Comparison of ENCODE assay signal across 8 cellular contexts in the genomic region with DNA sequence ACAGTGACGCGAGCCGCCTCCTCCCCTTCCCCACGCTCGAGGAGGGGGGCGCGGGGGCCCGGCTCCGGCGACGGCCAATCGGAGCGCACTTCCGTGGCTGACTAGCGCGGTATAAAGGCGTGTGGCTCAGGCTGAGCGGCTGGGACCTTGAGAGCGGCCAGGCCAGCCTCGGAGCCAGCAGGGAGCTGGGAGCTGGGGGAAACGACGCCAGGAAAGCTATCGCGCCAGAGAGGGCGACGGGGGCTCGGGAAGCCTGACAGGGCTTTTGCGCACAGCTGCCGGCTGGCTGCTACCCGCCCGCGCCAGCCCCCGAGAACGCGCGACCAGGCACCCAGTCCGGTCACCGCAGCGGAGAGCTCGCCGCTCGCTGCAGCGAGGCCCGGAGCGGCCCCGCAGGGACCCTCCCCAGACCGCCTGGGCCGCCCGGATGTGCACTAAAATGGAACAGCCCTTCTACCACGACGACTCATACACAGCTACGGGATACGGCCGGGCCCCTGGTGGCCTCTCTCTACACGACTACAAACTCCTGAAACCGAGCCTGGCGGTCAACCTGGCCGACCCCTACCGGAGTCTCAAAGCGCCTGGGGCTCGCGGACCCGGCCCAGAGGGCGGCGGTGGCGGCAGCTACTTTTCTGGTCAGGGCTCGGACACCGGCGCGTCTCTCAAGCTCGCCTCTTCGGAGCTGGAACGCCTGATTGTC. TPM values are rescaled to one million over a fixed set of nuclear protein-coding genes. Genes with fewer than 3 reads are reported as not detected.
A peak's percentile ranks its signal among the peaks of the same experiment; 100 is the strongest.
DNase-seq lines count a peak whose midpoint lies in the region; ATAC-seq, FAIRE-seq and TF ChIP-seq lines count a peak whose summit lies in the region.

Gene JUNB, plus strand, starts transcription at position 142 of the 703 bp plus-strand sequence. Its CDS starts 286 bp downstream, at position 428.

- peak within 1 kb of the TSS; percentile 97 for H3K4me2 ChIP-seq in KMS-11

- no peaks in the 10 kb centered on the region for H4K20me1 ChIP-seq in KMS-11 (ENCODE audit: insufficient read depth)

- peak within 1 kb of the TSS; percentile 45 for H2AFZ ChIP-seq in KMS-11 (ENCODE audit: low read depth)

- peak within 1 kb of the TSS; percentile 97 for H3K27ac Mint-ChIP-seq in activated T-cell treated with anti-CD3 and anti-CD28 coated beads, Interleukin-2, amount 50 U/mL, for 72 hours

- H3K27me3 Mint-ChIP-seq in activated T-cell treated with anti-CD3 and anti-CD28 coated beads, Interleukin-2, amount 50 U/mL, for 72 hours (ENCODE audit: low read depth) = no peaks in the 10 kb centered on the region

- no peaks in the 10 kb centered on the region for H3K9me3 ChIP-seq in muscle layer of duodenum (ENCODE audit: control insufficient read depth in 1 of 2, low read length in 2 of 2)

- TF ChIP-seq CTCF in KMS-11 (conservative IDR thresholded peaks at IDR 0.05; ENCODE audit: low read depth, low read length) = no peak

- H3K27ac ChIP-seq in KMS-11 (peak within 1 kb of the TSS; percentile 93), muscle layer of duodenum (ENCODE audit: low read length) (peak within 1 kb of the TSS; percentile 99)

- H3K4me1 Mint-ChIP-seq in activated T-cell treated with anti-CD3 and anti-CD28 coated beads, Interleukin-2, amount 50 U/mL, for 72 hours (ENCODE audit: low read depth) = peaks cover 43% of the 10 kb centered on the region

- H3K4me3 ChIP-seq in KMS-11 (IDR thresholded peaks at IDR 0.05; ENCODE audit: insufficient read depth, low read depth, low read length) (no peak within 1 kb of the TSS), muscle layer of duodenum (ENCODE audit: low read depth in 1 of 2, low read length in 2 of 2) (peak within 1 kb of the TSS; percentile 68 to 97)

- H3K4me1 ChIP-seq in KMS-11 (ENCODE audit: low read depth, poor library complexity, severe bottlenecking) (peaks cover 50% of the 10 kb centered on the region), muscle layer of duodenum (ENCODE audit: control insufficient read depth in 1 of 2, insufficient read depth in 2 of 2, low read length in 2 of 2) (peaks cover 26 to 27% of the 10 kb centered on the region in 2 donors)

- H3K9me3 Mint-ChIP-seq in activated T-cell treated with anti-CD3 and anti-CD28 coated beads, Interleukin-2, amount 50 U/mL, for 72 hours = no peaks in the 10 kb centered on the region

- DNase-seq in COLO829 (ENCODE audit: low spot score) = peak; percentile 82
- DNase-seq in RCC 7860 (ENCODE audit: low spot score) = peak; percentile 90
- DNase-seq in activated T-cell treated with anti-CD3 and anti-CD28 coated beads, Interleukin-2, amount 50 U/mL, for 72 hours = peak; percentile 98
- peak; percentile 86 for DNase-seq in stimulated activated CD8-positive, alpha-beta memory T cell treated with anti-CD3 and anti-CD28 coated beads, Interleukin-7, amount 100 ng/mL, for 24 hours (ENCODE audit: low read depth)

- H3K36me3 Mint-ChIP-seq in activated T-cell treated with anti-CD3 and anti-CD28 coated beads, Interleukin-2, amount 50 U/mL, for 72 hours (ENCODE audit: insufficient read depth in 2 of 2) = peaks cover 9 to 13% of the 10 kb centered on the region in 2 donors

- ATAC-seq in GM21367 (IDR thresholded peaks at IDR 0.05; ENCODE audit: unreplicated experiment) = peak; percentile 32
- ATAC-seq in activated T-cell treated with anti-CD3 and anti-CD28 coated beads, Interleukin-2, amount 50 U/mL, for 72 hours (replicated peaks in 1 of 2) = peak; percentile 36 to 44
- peak; percentile 49 for ATAC-seq in esophagus mucosa

- H3K4me3 Mint-ChIP-seq in activated T-cell treated with anti-CD3 and anti-CD28 coated beads, Interleukin-2, amount 50 U/mL, for 72 hours = peak within 1 kb of the TSS; percentile 94 to 98

- FAIRE-seq in RCC 7860 (lab: Jason Lieb, UNC) = peak; percentile 57

- no peaks in the 10 kb centered on the region for H3K27me3 ChIP-seq in KMS-11 (ENCODE audit: insufficient read depth, low read depth)
- H3K27me3 ChIP-seq in muscle layer of duodenum (ENCODE audit: low read depth, low read length) = no peaks in the 10 kb centered on the region

- H3K36me3 ChIP-seq in KMS-11 (ENCODE audit: insufficient read depth) = no peaks in the 10 kb centered on the region
- peaks cover 0 to 13% of the 10 kb centered on the region in 2 donors for H3K36me3 ChIP-seq in muscle layer of duodenum (ENCODE audit: control insufficient read depth in 1 of 2, insufficient read depth in 2 of 2, low read length in 2 of 2)

- peak within 1 kb of the TSS; percentile 76 for H3K9ac ChIP-seq in KMS-11

- peaks cover 20% of the 10 kb centered on the region for H3K79me2 ChIP-seq in KMS-11 (ENCODE audit: insufficient read depth, low read depth)

RNA-seq across cellular contexts. Expression of gene JUNB, which starts in this region (rescaled TPM):
- 100 to 1,000 TPM; 574 to 618 TPM for total RNA-seq in activated T-cell treated with anti-CD3 and anti-CD28 coated beads, Interleukin-2, amount 50 U/mL, for 72 hours
- 267 TPM for total RNA-seq in esophagus mucosa
